ENCODE assay signal across 13 cellular contexts in the genomic region with DNA sequence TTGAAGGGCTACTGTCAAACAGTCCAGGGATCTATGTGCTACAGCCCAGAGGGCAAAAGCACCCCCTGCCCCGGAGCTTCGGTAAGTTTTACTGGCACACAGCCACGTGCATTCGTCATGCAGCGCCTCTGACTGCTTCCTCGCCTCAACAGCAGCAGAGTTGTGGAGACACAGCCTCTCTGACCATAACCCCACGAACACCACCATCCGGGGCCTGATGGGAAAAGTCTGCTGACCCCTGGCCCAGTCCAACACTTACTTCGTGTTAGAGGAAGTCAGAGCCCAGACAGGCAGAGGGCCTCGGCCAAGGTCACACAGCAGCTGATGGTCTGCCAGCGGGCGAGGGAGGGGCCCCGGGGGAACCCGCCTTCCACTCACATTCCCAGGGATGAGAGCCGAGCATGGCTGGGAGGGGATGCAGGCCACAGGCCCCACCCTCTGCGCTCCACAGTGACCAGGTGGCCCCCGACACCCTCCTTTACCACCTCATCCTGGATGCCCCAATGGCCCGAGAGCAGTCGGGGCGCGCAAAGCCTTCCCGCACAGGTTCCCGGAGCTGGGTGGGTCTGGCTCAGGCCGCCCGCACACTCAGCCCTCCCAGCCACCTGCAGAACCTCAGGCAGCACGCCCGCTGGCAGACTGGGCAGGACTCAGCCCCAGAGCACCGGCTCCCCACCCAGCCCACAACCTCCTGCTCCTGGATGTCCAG. TPM values are rescaled to one million over a fixed set of nuclear protein-coding genes. Genes with fewer than 3 reads are reported as not detected.
DNase-seq lines count a peak whose midpoint lies in the region; ATAC-seq, FAIRE-seq and TF ChIP-seq lines count a peak whose summit lies in the region.
"Had no signal": no experiment of that assay in that cellular context is flagged by ENCODE, and none has a peak within 500 bp of the region (broad histone marks: within the 10 kb centered on the region; RNA-seq: fewer than 3 reads in every experiment).

No MANE protein-coding gene starts in this region.

- POLR2A ChIA-PET in HepG2 (lab: Yijun Ruan, JAX), result interaction anchor here (0.6 to 1.3 kb wide), 4 partner anchors 8 to 56 kb away, joined by 3 to 4 read pairs (median 3); a partner anchor contains a TSS

- no peaks in the 10 kb centered on the region for H3K79me2 ChIP-seq in HepG2 (ENCODE audit: insufficient read depth, low read length)

- H3K9ac ChIP-seq in HepG2 (ENCODE audit: insufficient read depth, low read depth, low read length), result no peak overlapping the region

- peak overlapping the region; percentile 31 for H3K4me2 ChIP-seq in HepG2 (ENCODE audit: low read depth, low read length)

- H3K27me3 ChIP-seq in HepG2 (ENCODE audit: control insufficient read depth in 1 of 2, insufficient read depth in 2 of 2, low read length in 2 of 2) (no peaks in the 10 kb centered on the region), upper lobe of left lung (peaks cover 0 to 9% (median 3%) of the 10 kb centered on the region in 4 donors)

- H2AFZ ChIP-seq in HepG2 (ENCODE audit: low read length), result no peak overlapping the region

- no peaks in the 10 kb centered on the region for H4K20me1 ChIP-seq in HepG2 (ENCODE audit: insufficient read depth, low read length)

- H3K9me3 ChIP-seq in HepG2 (ENCODE audit: low read length), result no peaks in the 10 kb centered on the region
- H3K9me3 ChIP-seq in upper lobe of left lung, result no peaks in the 10 kb centered on the region

- no TSS peak for BruUV-seq in HepG2 (replicated peaks; lab: Mats Ljungman, UMichigan)

- DNase-seq in DMS 273 (lab: John Stamatoyannopoulos, UW; ENCODE audit: unreplicated experiment) (peak; percentile 75), DMS 273 treated with DMSO at 0.1 percent for 48 hours (lab: John Stamatoyannopoulos, UW) (no peak), dermis blood vessel endothelial cell (peak; percentile 73), HepG2 (ENCODE audit: low spot score) (no peak), upper lobe of left lung (peak in 1 of 2 donors; percentile 86), hippocampal formation (lab: John Stamatoyannopoulos, UW) (no peak), omental fat pad (ENCODE audit: low spot score) (no peak)
- DNase-seq: 8988T; activated CD4-positive, alpha-beta T cell treated with anti-CD3 and anti-CD28 coated beads for 48 hours; GF-D8; stimulated activated CD4-positive, alpha-beta T cell treated with anti-CD3 and anti-CD28 coated beads, Interleukin-15, amount 100 ng/mL, for 24 hours had no signal

- intact Hi-C loops in HepG2 (cut with micrococcal nuclease; ENCODE audit: unreplicated experiment), result no loop called here

- peaks cover 0 to 3% of the 10 kb centered on the region in 2 experiments; a peak in 1 of 5 replicates for H3K36me3 ChIP-seq in HepG2 (replicated peaks in 1 of 2; ENCODE audit: control insufficient read depth in 1 of 2, insufficient read depth in 2 of 2, low read length in 2 of 2)
- peaks cover 0 to 7% (median 6%) of the 10 kb centered on the region in 4 donors for H3K36me3 ChIP-seq in upper lobe of left lung

- no peak for TF ChIP-seq RAD21 in HepG2 (CRISPR knock-in tag; IDR thresholded peaks at IDR 0.05)

- no peak overlapping the region for H3K4me3 ChIP-seq in HepG2 (replicated peaks in 1 of 3; ENCODE audit: insufficient read depth in 1 of 3, low read depth in 2 of 3, low read length in 3 of 3)
- no peak overlapping the region for H3K4me3 ChIP-seq in upper lobe of left lung

- TF ChIP-seq EP300 in HepG2 (IDR thresholded peaks at IDR 0.05; ENCODE audit: low read depth in 2 of 2, low read length in 2 of 2) (no peak), HepG2 (CRISPR knock-in tag; IDR thresholded peaks at IDR 0.05; ENCODE audit: borderline replicate concordance) (no peak), upper lobe of left lung (IDR thresholded peaks at IDR 0.05) (no peak)

- TF ChIP-seq CTCF in HepG2 (CRISPR knock-in tag; IDR thresholded peaks at IDR 0.05) (0 out of 2 replicates have a peak, but pooled peaks have one; percentile 17), upper lobe of left lung (IDR thresholded peaks at IDR 0.05) (no peak), omental fat pad (IDR thresholded peaks at IDR 0.05) (no peak)

- CTCF ChIA-PET in HepG2 (lab: Yijun Ruan, JAX; ENCODE audit: low intra/inter-chr PET ratio, low total read pairs), result no interaction called here

- in situ Hi-C loops in HepG2 (cut with HindIII; ENCODE audit: extremely low pct_ligation_motif_present, low pct_unique_long_range_greater_than_20kb), result no loop called here

- TF ChIP-seq POLR2A in HepG2 (IDR thresholded peaks at IDR 0.05; ENCODE audit: insufficient read depth in 1 of 2, low read depth in 2 of 2, low read length in 2 of 2) (no peak), upper lobe of left lung (IDR thresholded peaks at IDR 0.05) (no peak)

- peak overlapping the region; percentile 39 for H3K27ac ChIP-seq in HepG2 (ENCODE audit: extremely low read length, insufficient read depth, low read length)
- H3K27ac ChIP-seq in upper lobe of left lung, result peak overlapping the region in 3 of 4 donors; percentile 30 to 45 (median 43)

- FAIRE-seq in HepG2 (lab: Jason Lieb, UNC), result no peak
- FAIRE-seq: HTR-8/SVneo had no signal

- ATAC-seq in HepG2, result peak; percentile 14
- peak; percentile 4 to 24 for ATAC-seq in upper lobe of left lung (ENCODE audit: low FRiP score in 2 of 2)
- no peak for ATAC-seq in GM21717 (IDR thresholded peaks at IDR 0.05; ENCODE audit: unreplicated experiment)
- no peak for ATAC-seq in omental fat pad (ENCODE audit: low FRiP score)

- peaks cover 24% of the 10 kb centered on the region for H3K4me1 ChIP-seq in HepG2 (ENCODE audit: insufficient read depth, low read length)
- H3K4me1 ChIP-seq in upper lobe of left lung, result peaks cover 27 to 48% (median 32%) of the 10 kb centered on the region in 4 donors

- WGBS in HepG2 (ENCODE audit: low lambda C conversion rate), result 97% methylated on average over 8 of the region's 28 CpGs
- WGBS in upper lobe of left lung, 2 donors, result 37 to 61% methylated on average over 7 to 27 of the region's 28 CpGs

RNA-seq across cellular contexts. Expression of a gene that starts 5.0 kb away (rescaled TPM):
- total RNA-seq in dermis blood vessel endothelial cell, result 2.7 and 2.8 TPM in 2 replicates
- 0.27 and 1.2 TPM in 2 replicates for total RNA-seq in HepG2 (2016; rRNA removed; fragmentation: Illumina TruSeq; extraction: Trizol)
- 1.1 and 1.3 TPM in 2 replicates for total RNA-seq in HepG2 (2016; cell fraction: cytosol; rRNA removed; fragmentation: Illumina TruSeq; extraction: Trizol; ENCODE audit: low read depth)
- total RNA-seq in HepG2 (2016; cell fraction: insoluble cytoplasmic fraction; rRNA removed; fragmentation: Illumina TruSeq; extraction: Trizol), result 0.82 and 1.8 TPM in 2 replicates
- total RNA-seq in HepG2 (2016; cell fraction: membrane; rRNA removed; fragmentation: Illumina TruSeq; extraction: Trizol), result 1.1 and 1.8 TPM in 2 replicates
- total RNA-seq in HepG2 (2016; cell fraction: nucleus; rRNA removed; fragmentation: Illumina TruSeq; extraction: Trizol), result 0.88 and 1.8 TPM in 2 replicates
- polyA plus RNA-seq in HepG2 (2011; rRNA removed), result 1.4 and 2.8 TPM in 2 replicates
- 1.0 and 2.2 TPM in 2 replicates for polyA plus RNA-seq in HepG2 (2011; cell fraction: cytosol; rRNA removed)
- polyA plus RNA-seq in HepG2 (2011; cell fraction: nucleus; rRNA removed), result 12.5 TPM in 2 replicates
- 1.1 and 1.9 TPM in 2 replicates for polyA plus RNA-seq in HepG2 (2012)
- 0.58 and 0.73 TPM in 2 replicates for polyA plus RNA-seq in HepG2 (2016; cell fraction: cytosol; fragmentation: Illumina TruSeq; extraction: Trizol; ENCODE audit: low read depth)
- 0.82 and 1.5 TPM in 2 replicates for polyA plus RNA-seq in HepG2 (2016; cell fraction: insoluble cytoplasmic fraction; fragmentation: Illumina TruSeq; extraction: Trizol; ENCODE audit: low read depth)
- 2.0 and 2.4 TPM in 2 replicates for polyA plus RNA-seq in HepG2 (2016; cell fraction: membrane; fragmentation: Illumina TruSeq; extraction: Trizol; ENCODE audit: low read depth)
- 6.5 and 7.2 TPM in 2 replicates for polyA plus RNA-seq in HepG2 (2016; cell fraction: nucleus; fragmentation: Illumina TruSeq; extraction: Trizol; ENCODE audit: insufficient read depth, low read depth)
- 0.21 and 2.3 TPM in 2 replicates for polyA minus RNA-seq in HepG2 (2011; rRNA and poly(A)+ RNA removed; ENCODE audit: low replicate concordance)
- 1.3 and 1.7 TPM in 2 replicates for polyA minus RNA-seq in HepG2 (2011; cell fraction: cytosol; rRNA and poly(A)+ RNA removed)
- polyA minus RNA-seq in HepG2 (2011; cell fraction: nucleus; rRNA and poly(A)+ RNA removed), result 0.90 and 2.0 TPM in 2 replicates
- total RNA-seq in upper lobe of left lung, result 1 to 10 TPM in 3 of 6 donors, under 1 TPM in 1, not detected in 2; 0.30 to 1.8 (median 1.0) TPM
- 10 to 100 TPM in 1 of 4 donors, 1 to 10 TPM in 1, under 1 TPM in 1, not detected in 1; 0.63 to 19.6 (median 2.2) TPM for total RNA-seq in omental fat pad

RNA-seq across cellular contexts. Expression of a gene that starts 8.7 kb away (rescaled TPM):
- total RNA-seq in dermis blood vessel endothelial cell (19.9 and 31.1 TPM in 2 replicates), HepG2 (2016; rRNA removed; fragmentation: Illumina TruSeq; extraction: Trizol) (78.7 and 88.0 TPM in 2 replicates), upper lobe of left lung (100 to 1,000 TPM in 3 of 6 donors, 10 to 100 TPM in 3; 56.0 to 187 (median 113) TPM), omental fat pad (10 to 100 TPM; 46.4 to 76.0 (median 60.2) TPM)
- total RNA-seq in HepG2 (2016; cell fraction: cytosol; rRNA removed; fragmentation: Illumina TruSeq; extraction: Trizol; ENCODE audit: low read depth), result 72.7 and 79.4 TPM in 2 replicates
- 80.1 and 93.1 TPM in 2 replicates for total RNA-seq in HepG2 (2016; cell fraction: insoluble cytoplasmic fraction; rRNA removed; fragmentation: Illumina TruSeq; extraction: Trizol)
- 72.8 and 84.2 TPM in 2 replicates for total RNA-seq in HepG2 (2016; cell fraction: membrane; rRNA removed; fragmentation: Illumina TruSeq; extraction: Trizol)
- 40.6 and 53.8 TPM in 2 replicates for total RNA-seq in HepG2 (2016; cell fraction: nucleus; rRNA removed; fragmentation: Illumina TruSeq; extraction: Trizol)
- polyA plus RNA-seq in HepG2 (2011; rRNA removed), result 39.4 and 49.3 TPM in 2 replicates
- 61.0 and 112 TPM in 2 replicates for polyA plus RNA-seq in HepG2 (2011; cell fraction: cytosol; rRNA removed)
- 105 and 111 TPM in 2 replicates for polyA plus RNA-seq in HepG2 (2011; cell fraction: nucleus; rRNA removed)
- polyA plus RNA-seq in HepG2 (2012), result 67.0 and 70.9 TPM in 2 replicates
- 126 and 135 TPM in 2 replicates for polyA plus RNA-seq in HepG2 (2016; cell fraction: cytosol; fragmentation: Illumina TruSeq; extraction: Trizol; ENCODE audit: low read depth)
- 131 and 155 TPM in 2 replicates for polyA plus RNA-seq in HepG2 (2016; cell fraction: insoluble cytoplasmic fraction; fragmentation: Illumina TruSeq; extraction: Trizol; ENCODE audit: low read depth)
- polyA plus RNA-seq in HepG2 (2016; cell fraction: membrane; fragmentation: Illumina TruSeq; extraction: Trizol; ENCODE audit: low read depth), result 112 and 121 TPM in 2 replicates
- polyA plus RNA-seq in HepG2 (2016; cell fraction: nucleus; fragmentation: Illumina TruSeq; extraction: Trizol; ENCODE audit: insufficient read depth, low read depth), result 129 and 134 TPM in 2 replicates
- 60.5 and 86.6 TPM in 2 replicates for polyA minus RNA-seq in HepG2 (2011; rRNA and poly(A)+ RNA removed; ENCODE audit: low replicate concordance)
- 53.6 and 68.0 TPM in 2 replicates for polyA minus RNA-seq in HepG2 (2011; cell fraction: cytosol; rRNA and poly(A)+ RNA removed)
- 14.7 and 18.9 TPM in 2 replicates for polyA minus RNA-seq in HepG2 (2011; cell fraction: nucleus; rRNA and poly(A)+ RNA removed)

RNA-seq across cellular contexts. Expression of a gene that starts 15.6 kb away (rescaled TPM):
- 22.1 and 27.9 TPM in 2 replicates for total RNA-seq in dermis blood vessel endothelial cell
- 8.4 and 10.7 TPM in 2 replicates for total RNA-seq in HepG2 (2016; rRNA removed; fragmentation: Illumina TruSeq; extraction: Trizol)
- 6.5 and 7.9 TPM in 2 replicates for total RNA-seq in HepG2 (2016; cell fraction: cytosol; rRNA removed; fragmentation: Illumina TruSeq; extraction: Trizol; ENCODE audit: low read depth)
- total RNA-seq in HepG2 (2016; cell fraction: insoluble cytoplasmic fraction; rRNA removed; fragmentation: Illumina TruSeq; extraction: Trizol), result 8.9 and 11.0 TPM in 2 replicates
- total RNA-seq in HepG2 (2016; cell fraction: membrane; rRNA removed; fragmentation: Illumina TruSeq; extraction: Trizol), result 14.1 and 14.8 TPM in 2 replicates
- 17.3 and 19.0 TPM in 2 replicates for total RNA-seq in HepG2 (2016; cell fraction: nucleus; rRNA removed; fragmentation: Illumina TruSeq; extraction: Trizol)
- polyA plus RNA-seq in HepG2 (2011; rRNA removed), result 18.0 and 19.6 TPM in 2 replicates
- 14.8 and 17.8 TPM in 2 replicates for polyA plus RNA-seq in HepG2 (2011; cell fraction: cytosol; rRNA removed)
- 116 and 135 TPM in 2 replicates for polyA plus RNA-seq in HepG2 (2011; cell fraction: nucleus; rRNA removed)
- 27.5 and 28.1 TPM in 2 replicates for polyA plus RNA-seq in HepG2 (2012)
- 2.7 and 3.3 TPM in 2 replicates for polyA plus RNA-seq in HepG2 (2016; cell fraction: cytosol; fragmentation: Illumina TruSeq; extraction: Trizol; ENCODE audit: low read depth)
- 30.9 and 43.0 TPM in 2 replicates for polyA plus RNA-seq in HepG2 (2016; cell fraction: insoluble cytoplasmic fraction; fragmentation: Illumina TruSeq; extraction: Trizol; ENCODE audit: low read depth)
- 10.2 and 10.3 TPM in 2 replicates for polyA plus RNA-seq in HepG2 (2016; cell fraction: membrane; fragmentation: Illumina TruSeq; extraction: Trizol; ENCODE audit: low read depth)
- 76.5 and 77.9 TPM in 2 replicates for polyA plus RNA-seq in HepG2 (2016; cell fraction: nucleus; fragmentation: Illumina TruSeq; extraction: Trizol; ENCODE audit: insufficient read depth, low read depth)
- 14.0 and 39.5 TPM in 2 replicates for polyA minus RNA-seq in HepG2 (2011; rRNA and poly(A)+ RNA removed; ENCODE audit: low replicate concordance)
- polyA minus RNA-seq in HepG2 (2011; cell fraction: cytosol; rRNA and poly(A)+ RNA removed), result 42.7 and 47.0 TPM in 2 replicates
- polyA minus RNA-seq in HepG2 (2011; cell fraction: nucleus; rRNA and poly(A)+ RNA removed), result 36.8 and 48.0 TPM in 2 replicates
- total RNA-seq in upper lobe of left lung, result 100 to 1,000 TPM in 2 of 6 donors, 10 to 100 TPM in 4; 33.5 to 176 (median 75.9) TPM
- total RNA-seq in omental fat pad, result 10 to 100 TPM; 24.5 to 68.6 (median 44.1) TPM

RNA-seq across cellular contexts. Expression of a gene that starts 27.2 kb away (rescaled TPM):
- 107 and 108 TPM in 2 replicates for total RNA-seq in dermis blood vessel endothelial cell
- total RNA-seq in HepG2 (2016; rRNA removed; fragmentation: Illumina TruSeq; extraction: Trizol), result 28.4 and 43.6 TPM in 2 replicates
- 18.3 and 20.2 TPM in 2 replicates for total RNA-seq in HepG2 (2016; cell fraction: cytosol; rRNA removed; fragmentation: Illumina TruSeq; extraction: Trizol; ENCODE audit: low read depth)
- total RNA-seq in HepG2 (2016; cell fraction: insoluble cytoplasmic fraction; rRNA removed; fragmentation: Illumina TruSeq; extraction: Trizol), result 23.3 and 42.4 TPM in 2 replicates
- total RNA-seq in HepG2 (2016; cell fraction: membrane; rRNA removed; fragmentation: Illumina TruSeq; extraction: Trizol), result 47.5 and 49.4 TPM in 2 replicates
- 33.1 and 35.0 TPM in 2 replicates for total RNA-seq in HepG2 (2016; cell fraction: nucleus; rRNA removed; fragmentation: Illumina TruSeq; extraction: Trizol)
- polyA plus RNA-seq in HepG2 (2011; rRNA removed), result 27.5 and 40.8 TPM in 2 replicates
- 31.3 and 45.7 TPM in 2 replicates for polyA plus RNA-seq in HepG2 (2011; cell fraction: cytosol; rRNA removed)
- 143 and 178 TPM in 2 replicates for polyA plus RNA-seq in HepG2 (2011; cell fraction: nucleus; rRNA removed)
- polyA plus RNA-seq in HepG2 (2012), result 38.3 and 41.3 TPM in 2 replicates
- polyA plus RNA-seq in HepG2 (2016; cell fraction: cytosol; fragmentation: Illumina TruSeq; extraction: Trizol; ENCODE audit: low read depth), result 12.4 and 14.0 TPM in 2 replicates
- polyA plus RNA-seq in HepG2 (2016; cell fraction: insoluble cytoplasmic fraction; fragmentation: Illumina TruSeq; extraction: Trizol; ENCODE audit: low read depth), result 24.8 and 28.5 TPM in 2 replicates
- 31.5 and 34.3 TPM in 2 replicates for polyA plus RNA-seq in HepG2 (2016; cell fraction: membrane; fragmentation: Illumina TruSeq; extraction: Trizol; ENCODE audit: low read depth)
- polyA plus RNA-seq in HepG2 (2016; cell fraction: nucleus; fragmentation: Illumina TruSeq; extraction: Trizol; ENCODE audit: insufficient read depth, low read depth), result 76.9 and 78.9 TPM in 2 replicates
- 2.2 and 54.9 TPM in 2 replicates for polyA minus RNA-seq in HepG2 (2011; rRNA and poly(A)+ RNA removed; ENCODE audit: low replicate concordance)
- 24.1 and 27.3 TPM in 2 replicates for polyA minus RNA-seq in HepG2 (2011; cell fraction: cytosol; rRNA and poly(A)+ RNA removed)
- polyA minus RNA-seq in HepG2 (2011; cell fraction: nucleus; rRNA and poly(A)+ RNA removed), result 21.8 and 30.2 TPM in 2 replicates
- total RNA-seq in upper lobe of left lung, result 100 to 1,000 TPM in 1 of 6 donors, 10 to 100 TPM in 5; 50.2 to 168 (median 63.2) TPM
- total RNA-seq in omental fat pad, result 10 to 100 TPM; 38.0 to 48.4 (median 44.2) TPM

RNA-seq across cellular contexts. Expression of a gene that starts 36.3 kb away (rescaled TPM):
- total RNA-seq in dermis blood vessel endothelial cell, result 83.1 and 192 TPM in 2 replicates
- total RNA-seq in HepG2 (2016; rRNA removed; fragmentation: Illumina TruSeq; extraction: Trizol), result 133 and 135 TPM in 2 replicates
- total RNA-seq in HepG2 (2016; cell fraction: cytosol; rRNA removed; fragmentation: Illumina TruSeq; extraction: Trizol; ENCODE audit: low read depth), result 96.6 and 116 TPM in 2 replicates
- total RNA-seq in HepG2 (2016; cell fraction: insoluble cytoplasmic fraction; rRNA removed; fragmentation: Illumina TruSeq; extraction: Trizol), result 122 and 153 TPM in 2 replicates
- 83.7 and 88.2 TPM in 2 replicates for total RNA-seq in HepG2 (2016; cell fraction: membrane; rRNA removed; fragmentation: Illumina TruSeq; extraction: Trizol)
- 100 and 108 TPM in 2 replicates for total RNA-seq in HepG2 (2016; cell fraction: nucleus; rRNA removed; fragmentation: Illumina TruSeq; extraction: Trizol)
- 140 and 177 TPM in 2 replicates for polyA plus RNA-seq in HepG2 (2011; rRNA removed)
- 120 and 152 TPM in 2 replicates for polyA plus RNA-seq in HepG2 (2011; cell fraction: cytosol; rRNA removed)
- 887 and 1,037 TPM in 2 replicates for polyA plus RNA-seq in HepG2 (2011; cell fraction: nucleus; rRNA removed)
- 154 and 221 TPM in 2 replicates for polyA plus RNA-seq in HepG2 (2012)
- 39.2 and 45.5 TPM in 2 replicates for polyA plus RNA-seq in HepG2 (2016; cell fraction: cytosol; fragmentation: Illumina TruSeq; extraction: Trizol; ENCODE audit: low read depth)
- 156 and 182 TPM in 2 replicates for polyA plus RNA-seq in HepG2 (2016; cell fraction: insoluble cytoplasmic fraction; fragmentation: Illumina TruSeq; extraction: Trizol; ENCODE audit: low read depth)
- polyA plus RNA-seq in HepG2 (2016; cell fraction: membrane; fragmentation: Illumina TruSeq; extraction: Trizol; ENCODE audit: low read depth), result 63.6 and 72.0 TPM in 2 replicates
- polyA plus RNA-seq in HepG2 (2016; cell fraction: nucleus; fragmentation: Illumina TruSeq; extraction: Trizol; ENCODE audit: insufficient read depth, low read depth), result 293 and 318 TPM in 2 replicates
- 38.8 and 49.7 TPM in 2 replicates for polyA minus RNA-seq in HepG2 (2011; rRNA and poly(A)+ RNA removed; ENCODE audit: low replicate concordance)
- polyA minus RNA-seq in HepG2 (2011; cell fraction: cytosol; rRNA and poly(A)+ RNA removed), result 32.8 and 38.9 TPM in 2 replicates
- polyA minus RNA-seq in HepG2 (2011; cell fraction: nucleus; rRNA and poly(A)+ RNA removed), result 106 and 131 TPM in 2 replicates
- 1,000 to 10,000 TPM in 1 of 6 donors, 100 to 1,000 TPM in 5; 326 to 1,348 (median 441) TPM for total RNA-seq in upper lobe of left lung
- 100 to 1,000 TPM; 292 to 484 (median 372) TPM for total RNA-seq in omental fat pad

Comparison
In these comparisons a context has a peak if more than half of its experiments do, and no peak if none do; other contexts are left out.
1. DNase-seq: peak in DMS 273 (single experiment) and dermis blood vessel endothelial cell (single experiment); none in DMS 273 treated with DMSO at 0.1 percent for 48 hours (single experiment), HepG2 (single experiment), hippocampal formation (0 of 2) and omental fat pad (single experiment).
2. ATAC-seq: peak in HepG2 (single experiment) and upper lobe of left lung (2 of 2); none in GM21717 (single experiment) and omental fat pad (single experiment).